In genomic region chr12:6177593-6178358, GRCh38 we compare ENCODE assay signal across 20 cellular contexts. TPM values are rescaled to one million over a fixed set of nuclear protein-coding genes. Genes with fewer than 3 reads are reported as not detected.
"Had no signal": no experiment of that assay in that cellular context is flagged by ENCODE, and none has a peak within 500 bp of the region (broad histone marks: within the 10 kb centered on the region; RNA-seq: fewer than 3 reads in every experiment).

No MANE protein-coding gene starts in this region.

- H3K9me3 Mint-ChIP-seq: activated CD4-positive, alpha-beta memory T cell treated with anti-CD3 and anti-CD28 coated beads, Interleukin-2, amount 10 ng/mL, durations not matched to agents 7 days and 5 days; activated CD4-positive, alpha-beta T cell treated with anti-CD3 and anti-CD28 coated beads, Interleukin-2, amount 10 ng/mL, durations not matched to agents 24 days and 14 days; activated naive CD4-positive, alpha-beta T cell treated with anti-CD3 and anti-CD28 coated beads, Interleukin-2, amount 10 ng/mL, durations not matched to agents 7 days and 5 days; type B pancreatic cell had no signal

- H3K27me3 ChIP-seq: left lung, sigmoid colon, testis had no signal

- H3K4me3 ChIP-seq: left lung, sigmoid colon, smooth muscle cell, testis had no signal

- H3K27ac Mint-ChIP-seq: activated CD4-positive, alpha-beta memory T cell treated with anti-CD3 and anti-CD28 coated beads, Interleukin-2, amount 10 ng/mL, durations not matched to agents 7 days and 5 days; activated CD4-positive, alpha-beta T cell treated with anti-CD3 and anti-CD28 coated beads, Interleukin-2, amount 10 ng/mL, durations not matched to agents 24 days and 14 days; activated naive CD4-positive, alpha-beta T cell treated with anti-CD3 and anti-CD28 coated beads, Interleukin-2, amount 10 ng/mL, durations not matched to agents 7 days and 5 days had no signal

- H3K27me3 Mint-ChIP-seq: activated CD4-positive, alpha-beta T cell treated with anti-CD3 and anti-CD28 coated beads, Interleukin-2, amount 10 ng/mL, durations not matched to agents 24 days and 14 days had no signal

- H3K36me3 Mint-ChIP-seq: activated naive CD4-positive, alpha-beta T cell treated with anti-CD3 and anti-CD28 coated beads, Interleukin-2, amount 10 ng/mL, durations not matched to agents 7 days and 5 days had no signal

- H3K4me1 Mint-ChIP-seq: activated CD4-positive, alpha-beta memory T cell treated with anti-CD3 and anti-CD28 coated beads, Interleukin-2, amount 10 ng/mL, durations not matched to agents 7 days and 5 days; activated naive CD4-positive, alpha-beta T cell treated with anti-CD3 and anti-CD28 coated beads, Interleukin-2, amount 10 ng/mL, durations not matched to agents 7 days and 5 days had no signal

- H3K36me3 ChIP-seq: left lung, sigmoid colon had no signal

- H3K4me2 ChIP-seq: smooth muscle cell had no signal

- H3K27ac ChIP-seq: testis had no signal

- H3K4me3 Mint-ChIP-seq: activated CD4-positive, alpha-beta memory T cell treated with anti-CD3 and anti-CD28 coated beads, Interleukin-2, amount 10 ng/mL, durations not matched to agents 7 days and 5 days; activated CD4-positive, alpha-beta T cell treated with anti-CD3 and anti-CD28 coated beads, Interleukin-2, amount 10 ng/mL, durations not matched to agents 24 days and 14 days; activated naive CD4-positive, alpha-beta T cell treated with anti-CD3 and anti-CD28 coated beads, Interleukin-2, amount 10 ng/mL, durations not matched to agents 7 days and 5 days; type B pancreatic cell had no signal

- FAIRE-seq: endometrium had no signal

- ATAC-seq: left lung had no signal

- DNase-seq: activated CD4-positive, alpha-beta memory T cell treated with anti-CD3 and anti-CD28 coated beads, Interleukin-2, amount 10 ng/mL, durations not matched to agents 7 days and 5 days; activated CD4-positive, alpha-beta T cell treated with anti-CD3 and anti-CD28 coated beads, Interleukin-2, amount 10 ng/mL, durations not matched to agents 24 days and 14 days; activated effector memory CD4-positive, alpha-beta T cell treated with anti-CD3 and anti-CD28 coated beads, Interleukin-2, amount 50 U/mL, for 16 hours; activated naive CD4-positive, alpha-beta T cell treated with anti-CD3 and anti-CD28 coated beads, Interleukin-2, amount 10 ng/mL, durations not matched to agents 7 days and 5 days; amygdala; cerebellar nuclear complex; effector CD4-positive, alpha-beta T cell; erythroblast; foreskin fibroblast; kidney glomerular epithelial cell; left lung; sigmoid colon; stimulated activated CD4-positive, alpha-beta T cell treated with anti-CD3 and anti-CD28 coated beads, Interleukin-2, amount 100 ng/mL, for 48 hours; stimulated activated CD8-positive, alpha-beta memory T cell treated with anti-CD3 and anti-CD28 coated beads, Interleukin-4, amount 100 ng/mL, for 48 hours; stimulated activated naive CD4-positive, alpha-beta T cell; testis had no signal

- H3K9me3 ChIP-seq: left lung, sigmoid colon, testis had no signal

RNA-seq across cellular contexts. Expression of gene CD9, which starts 22.4 kb away (rescaled TPM):
- polyA plus RNA-seq: neural cell had no signal

RNA-seq across cellular contexts. Expression of gene VWF, which starts 53.3 kb away (rescaled TPM):
- total RNA-seq: activated CD4-positive, alpha-beta memory T cell treated with anti-CD3 and anti-CD28 coated beads, Interleukin-2, amount 10 ng/mL, durations not matched to agents 7 days and 5 days; activated CD4-positive, alpha-beta T cell treated with anti-CD3 and anti-CD28 coated beads, Interleukin-2, amount 10 ng/mL, durations not matched to agents 24 days and 14 days; smooth muscle cell had no signal
- polyA plus RNA-seq: neural cell had no signal
